In genomic region chr7:107506683-107507339, GRCh38 we compare ENCODE assay signal across 9 cellular contexts. TPM values are rescaled to one million over a fixed set of nuclear protein-coding genes. Genes with fewer than 3 reads are reported as not detected.
DNase-seq lines count a peak whose midpoint lies in the region; ATAC-seq, FAIRE-seq and TF ChIP-seq lines count a peak whose summit lies in the region.
"Had no signal": no experiment of that assay in that cellular context is flagged by ENCODE, and none has a peak within 500 bp of the region (broad histone marks: within the 10 kb centered on the region; RNA-seq: fewer than 3 reads in every experiment).

No MANE protein-coding gene starts in this region.

- no peaks in the 10 kb centered on the region for H3K27me3 Mint-ChIP-seq in CD8-positive, alpha-beta memory T cell
- no peaks in the 10 kb centered on the region for H3K27me3 Mint-ChIP-seq in natural killer cell (ENCODE audit: low read depth in 2 of 2)

- DNase-seq in HCT116 (ENCODE audit: low read depth, low spot score) = peak; percentile 28
- peak; percentile 54 for DNase-seq in NCI-H2196 treated with DMSO at 0.1 percent for 48 hours (lab: John Stamatoyannopoulos, UW; ENCODE audit: unreplicated experiment)
- DNase-seq in dermis microvascular lymphatic vessel endothelial cell (ENCODE audit: low read depth in 2 of 2) = peak; percentile 40 to 61
- peak; percentile 76 to 86 (median 82) for DNase-seq in pancreas
- DNase-seq in CD8-positive, alpha-beta memory T cell = no peak
- no peak for DNase-seq in gastrocnemius medialis
- no peak for DNase-seq in natural killer cell
- DNase-seq: NCI-H2227 treated with DMSO at 0.1 percent for 48 hours had no signal

- BruUV-seq in HCT116 (replicated peaks; lab: Mats Ljungman, UMichigan) = no TSS peak

- no peak for TF ChIP-seq CTCF in HCT116 (IDR thresholded peaks at IDR 0.05 in 2 of 3, conservative IDR thresholded peaks at IDR 0.05 in 1 of 3; ENCODE audit: borderline replicate concordance in 1 of 3, insufficient read depth in 1 of 3, low read depth in 2 of 3, low read length in 2 of 3)
- no peak for TF ChIP-seq CTCF in pancreas (IDR thresholded peaks at IDR 0.05)
- no peak for TF ChIP-seq CTCF in gastrocnemius medialis (IDR thresholded peaks at IDR 0.05 in 4 of 5, conservative IDR thresholded peaks at IDR 0.05 in 1 of 5)
- no peak for TF ChIP-seq CTCF in natural killer cell (IDR thresholded peaks at IDR 0.05)

- no peak overlapping the region for H3K9ac ChIP-seq in HCT116 (ENCODE audit: low read length)

- no peak overlapping the region for H2AFZ ChIP-seq in HCT116 (ENCODE audit: low read depth, low read length, poor library complexity, severe bottlenecking)

- peak overlapping the region in 1 of 8 donors; percentile 77 for H3K27ac Mint-ChIP-seq in CD8-positive, alpha-beta memory T cell
- H3K27ac Mint-ChIP-seq in natural killer cell = no peak overlapping the region

- H3K4me1 Mint-ChIP-seq in CD8-positive, alpha-beta memory T cell = peaks cover 32 to 61% (median 33%) of the 10 kb centered on the region in 3 donors
- peaks cover 33 to 38% of the 10 kb centered on the region in 2 donors for H3K4me1 Mint-ChIP-seq in natural killer cell

- peaks cover 16 to 18% of the 10 kb centered on the region in 2 experiments; a peak in 3 of 4 replicates for H3K4me1 ChIP-seq in HCT116 (ENCODE audit: control insufficient read depth in 1 of 2, insufficient read depth in 2 of 2, low read length in 2 of 2)
- H3K4me1 ChIP-seq in pancreas = peaks cover 13 to 20% (median 14%) of the 10 kb centered on the region in 3 donors
- no peaks in the 10 kb centered on the region for H3K4me1 ChIP-seq in CD8-positive, alpha-beta memory T cell (ENCODE audit: insufficient read depth, low read length)
- peaks cover 8 to 11% of the 10 kb centered on the region in 2 donors for H3K4me1 ChIP-seq in gastrocnemius medialis

- POLR2A ChIA-PET in HCT116 (lab: Charles Lee) = no interaction called here
- POLR2A ChIA-PET in CD8-positive, alpha-beta memory T cell (lab: Charles Lee) = interaction anchor here (0.7 kb wide), 1 partner anchor 8 kb away, joined by 4 read pairs; no protein-coding TSS in a partner anchor

- no peaks in the 10 kb centered on the region for H3K36me3 ChIP-seq in HCT116 (ENCODE audit: control insufficient read depth in 1 of 2, insufficient read depth in 2 of 2, low read length in 2 of 2)
- H3K36me3 ChIP-seq in pancreas = no peaks in the 10 kb centered on the region
- H3K36me3 ChIP-seq in CD8-positive, alpha-beta memory T cell (ENCODE audit: insufficient read depth, low read length) = no peaks in the 10 kb centered on the region
- no peaks in the 10 kb centered on the region for H3K36me3 ChIP-seq in gastrocnemius medialis

- peak; percentile 6; the same call in 1 of the 2 replicates for TF ChIP-seq RAD21 in HCT116 (IDR thresholded peaks at IDR 0.05; ENCODE audit: low read depth)

- CTCF ChIA-PET in HCT116 (lab: Charles Lee) = interaction anchor here (0.7 kb wide), 1 partner anchor 173 kb away, joined by 3 read pairs; no protein-coding TSS in a partner anchor
- CTCF ChIA-PET in CD8-positive, alpha-beta memory T cell (lab: Charles Lee) = no interaction called here

- TF ChIP-seq POLR2A in HCT116 (IDR thresholded peaks at IDR 0.05; ENCODE audit: borderline replicate concordance, extremely low read depth, insufficient read depth, insufficient read length) (no peak), gastrocnemius medialis (IDR thresholded peaks at IDR 0.05) (no peak)

- H3K27me3 ChIP-seq in HCT116 (ENCODE audit: insufficient read depth, low read length) (no peaks in the 10 kb centered on the region), pancreas (no peaks in the 10 kb centered on the region), gastrocnemius medialis (no peaks in the 10 kb centered on the region)
- H3K27me3 ChIP-seq in CD8-positive, alpha-beta memory T cell (ENCODE audit: insufficient read depth, low read length, poor library complexity, severe bottlenecking) = no peaks in the 10 kb centered on the region

- no peaks in the 10 kb centered on the region for H3K9me3 ChIP-seq in HCT116 (ENCODE audit: control insufficient read depth in 1 of 2, insufficient read depth in 1 of 2, low read depth in 1 of 2, low read length in 2 of 2)
- H3K9me3 ChIP-seq in pancreas = no peaks in the 10 kb centered on the region
- H3K9me3 ChIP-seq in CD8-positive, alpha-beta memory T cell (ENCODE audit: low read length) = no peaks in the 10 kb centered on the region
- H3K9me3 ChIP-seq in gastrocnemius medialis = no peaks in the 10 kb centered on the region

- no peak overlapping the region for H3K4me3 Mint-ChIP-seq in CD8-positive, alpha-beta memory T cell
- no peak overlapping the region for H3K4me3 Mint-ChIP-seq in natural killer cell

- in situ Hi-C loops in gastrocnemius medialis (cut with MboI; ENCODE audit: low sequenced_read_pairs in 4 of 4) = no loop called here

- peak overlapping the region; percentile 43 for H3K4me2 ChIP-seq in HCT116 (ENCODE audit: low read length)

- no peaks in the 10 kb centered on the region for H3K79me2 ChIP-seq in HCT116 (ENCODE audit: insufficient read depth, low read length)

- peaks cover 9 to 20% (median 16%) of the 10 kb centered on the region in 3 donors for H3K36me3 Mint-ChIP-seq in CD8-positive, alpha-beta memory T cell
- no peaks in the 10 kb centered on the region for H3K36me3 Mint-ChIP-seq in natural killer cell

- peak; percentile 92 for ATAC-seq in HCT116
- peak; percentile 83 to 95 (median 88) for ATAC-seq in pancreas
- ATAC-seq in gastrocnemius medialis = no peak
- ATAC-seq in HG02759 (IDR thresholded peaks at IDR 0.05; ENCODE audit: unreplicated experiment) = no peak
- ATAC-seq in natural killer cell = no peak

- intact Hi-C loops in HCT116 (cut with micrococcal nuclease) (no loop called here), pancreas (cut with DNase I) (no loop called here), gastrocnemius medialis (cut with DNase I; ENCODE audit: low total_unique reads) (no loop called here), natural killer cell (cut with micrococcal nuclease) (no loop called here)

- H3K9me3 Mint-ChIP-seq in CD8-positive, alpha-beta memory T cell = no peaks in the 10 kb centered on the region
- H3K9me3 Mint-ChIP-seq in natural killer cell = no peaks in the 10 kb centered on the region

- no peak for FAIRE-seq in pancreas (lab: Jason Lieb, UNC)

- RAD21 ChIA-PET in HCT116 (lab: Charles Lee; ENCODE audit: low non-redundant PET in 1 of 2, low total read pairs in 2 of 2, uncharacterized antibody in 2 of 2, unreplicated experiment in 2 of 2) = no interaction called here

- H3K27ac ChIP-seq in HCT116 (ENCODE audit: low read depth, low read length) (peak overlapping the region; percentile 12; the same call in 1 of the 2 replicates), pancreas (peak overlapping the region; percentile 65 to 90 (median 78)), gastrocnemius medialis (no peak overlapping the region)
- no peak overlapping the region for H3K27ac ChIP-seq in CD8-positive, alpha-beta memory T cell (ENCODE audit: low read depth, low read length)

- H3K4me3 ChIP-seq in HCT116 (replicated peaks in 1 of 2; ENCODE audit: low read depth in 1 of 2, low read length in 2 of 2) (no peak overlapping the region), pancreas (no peak overlapping the region), gastrocnemius medialis (no peak overlapping the region)
- H3K4me3 ChIP-seq in CD8-positive, alpha-beta memory T cell (ENCODE audit: low read length) = no peak overlapping the region

- 46 to 53% methylated on average over 7 of the region's 7 CpGs for WGBS in pancreas, 2 donors

- no peaks in the 10 kb centered on the region for H3K9me2 ChIP-seq in HCT116 (ENCODE audit: insufficient read depth)

- H4K20me1 ChIP-seq in HCT116 (ENCODE audit: insufficient read depth) = no peaks in the 10 kb centered on the region

TF ChIP-seq in HCT116, 20 proteins besides CTCF, POLR2A, EP300 and RAD21 (continues in another document):
- TF ChIP-seq ELF1 (IDR thresholded peaks at IDR 0.05; ENCODE audit: borderline replicate concordance, low read depth) = no peak
- TF ChIP-seq, protein P1, sequence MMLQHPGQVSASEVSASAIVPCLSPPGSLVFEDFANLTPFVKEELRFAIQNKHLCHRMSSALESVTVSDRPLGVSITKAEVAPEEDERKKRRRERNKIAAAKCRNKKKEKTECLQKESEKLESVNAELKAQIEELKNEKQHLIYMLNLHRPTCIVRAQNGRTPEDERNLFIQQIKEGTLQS (IDR thresholded peaks at IDR 0.05) = no peak
- 0 out of 2 replicates have a peak, but pooled peaks have one; percentile 21 for TF ChIP-seq JUND (IDR thresholded peaks at IDR 0.05)
- TF ChIP-seq ZFX (IDR thresholded peaks at IDR 0.05) = no peak
- TF ChIP-seq CBX3 (IDR thresholded peaks at IDR 0.05; ENCODE audit: low read depth) = no peak
- TF ChIP-seq ZNF274 (IDR thresholded peaks at IDR 0.05; ENCODE audit: low read depth, low read length) = no peak
- TF ChIP-seq SRF (IDR thresholded peaks at IDR 0.05; ENCODE audit: low read depth) = no peak
- 0 out of 2 replicates have a peak, but pooled peaks have one; percentile 23 for TF ChIP-seq POLR2AphosphoS5 (IDR thresholded peaks at IDR 0.05; ENCODE audit: low read depth, low read length)
- TF ChIP-seq SP1 (IDR thresholded peaks at IDR 0.05; ENCODE audit: low read depth) = peak; percentile 72
- TF ChIP-seq EZH2 (IDR thresholded peaks at IDR 0.05) = no peak

RNA-seq across cellular contexts. Expression of gene GPR22, which starts 37.0 kb away (rescaled TPM):
- not detected for total RNA-seq in HCT116 (2021; ENCODE audit: unreplicated experiment)
- not detected in 2 replicates for polyA plus RNA-seq in HCT116 (2012)
- not detected in 2 replicates for total RNA-seq in dermis microvascular lymphatic vessel endothelial cell
- not detected for total RNA-seq in pancreas
- polyA plus RNA-seq in pancreas = under 1 TPM in 1 of 2 donors, not detected in 1; 0.12 TPM
- total RNA-seq in CD8-positive, alpha-beta memory T cell = not detected
- 0.28 TPM for polyA plus RNA-seq in CD8-positive, alpha-beta memory T cell
- not detected for total RNA-seq in gastrocnemius medialis
- total RNA-seq in natural killer cell = not detected

RNA-seq across cellular contexts. Expression of gene COG5, which starts 56.9 kb away (rescaled TPM):
- total RNA-seq in HCT116 (2021; ENCODE audit: unreplicated experiment) = 30.7 TPM
- polyA plus RNA-seq in HCT116 (2012) = 18.7 TPM in 2 replicates
- total RNA-seq in dermis microvascular lymphatic vessel endothelial cell = 17.8 and 18.6 TPM in 2 replicates
- 10 to 100 TPM; 25.2 to 34.7 (median 26.8) TPM for total RNA-seq in pancreas
- polyA plus RNA-seq in pancreas = 1 to 10 TPM; 4.1 to 6.6 TPM
- total RNA-seq in CD8-positive, alpha-beta memory T cell = 10 to 100 TPM; 29.2 to 38.9 TPM
- 39.4 TPM for polyA plus RNA-seq in CD8-positive, alpha-beta memory T cell
- 10 to 100 TPM; 20.8 to 49.7 (median 25.7) TPM for total RNA-seq in gastrocnemius medialis
- 10 to 100 TPM; 49.2 to 54.6 (median 54.2) TPM for total RNA-seq in natural killer cell

RNA-seq across cellular contexts. Expression of gene DUS4L, which starts 57.0 kb away (rescaled TPM):
- total RNA-seq in HCT116 (2021; ENCODE audit: unreplicated experiment) (12.6 TPM), dermis microvascular lymphatic vessel endothelial cell (3.5 and 4.1 TPM in 2 replicates), pancreas (1 to 10 TPM; 2.1 to 3.5 (median 2.6) TPM), gastrocnemius medialis (1 to 10 TPM; 3.1 to 5.8 (median 3.6) TPM), natural killer cell (10 to 100 TPM in 1 of 3 donors, 1 to 10 TPM in 2; 5.5 to 10.5 (median 9.1) TPM)
- polyA plus RNA-seq in HCT116 (2012) = 5.2 and 6.8 TPM in 2 replicates
- polyA plus RNA-seq in pancreas = 1 to 10 TPM; 1.5 to 5.0 TPM
- total RNA-seq in CD8-positive, alpha-beta memory T cell = 10 to 100 TPM; 11.6 TPM
- polyA plus RNA-seq in CD8-positive, alpha-beta memory T cell = 6.6 TPM

Comparison
In these comparisons a context has a peak if more than half of its experiments do, and no peak if none do; other contexts are left out.
1. ATAC-seq: peak in HCT116 (single experiment) and pancreas (4 of 4); none in gastrocnemius medialis (0 of 2), HG02759 (single experiment) and natural killer cell (0 of 3).
2. DNase-seq: peak in HCT116 (single experiment), NCI-H2196 treated with DMSO at 0.1 percent for 48 hours (single experiment), dermis microvascular lymphatic vessel endothelial cell (2 of 2) and pancreas (6 of 6); none in CD8-positive, alpha-beta memory T cell (0 of 5), gastrocnemius medialis (0 of 2) and natural killer cell (single experiment).
3. H3K27ac ChIP-seq: peak in HCT116 (single experiment) and pancreas (4 of 4); none in CD8-positive, alpha-beta memory T cell (single experiment) and gastrocnemius medialis (0 of 4).